Comparison of ENCODE assay signal across 28 cellular contexts in genomic region chr10:97795886-97796285, GRCh38. TPM values are rescaled to one million over a fixed set of nuclear protein-coding genes. Genes with fewer than 3 reads are reported as not detected.
DNase-seq lines count a peak whose midpoint lies in the region; ATAC-seq lines count a peak whose summit lies in the region.
"Had no signal": no experiment of that assay in that cellular context is flagged by ENCODE, and none has a peak within 500 bp of the region (broad histone marks: within the 10 kb centered on the region; RNA-seq: fewer than 3 reads in every experiment).

No MANE protein-coding gene starts in this region.

- no peaks in the 10 kb centered on the region for H3K27me3 ChIP-seq in CD4-positive, CD25-positive, alpha-beta regulatory T cell (ENCODE audit: control insufficient read depth, insufficient read depth, low read length)
- H3K27me3 ChIP-seq: tibial nerve had no signal

- no peaks in the 10 kb centered on the region for H3K36me3 ChIP-seq in CD4-positive, CD25-positive, alpha-beta regulatory T cell (ENCODE audit: control insufficient read depth, insufficient read depth, low read length)
- H3K36me3 ChIP-seq: heart left ventricle, left lung, stomach, tibial nerve had no signal

- no peak overlapping the region for H3K4me3 Mint-ChIP-seq in CD4-positive, CD25-positive, alpha-beta regulatory T cell
- H3K4me3 Mint-ChIP-seq in T-helper 17 cell, result no peak overlapping the region

- DNase-seq in NCI-H146 (lab: John Stamatoyannopoulos, UW) (peak; percentile 25), NCI-H146 treated with DMSO at 0.1 percent for 48 hours (lab: John Stamatoyannopoulos, UW; ENCODE audit: unreplicated experiment) (no peak), T-helper 17 cell (no peak), iPS-NIHi11 (ENCODE audit: low spot score) (peak; percentile 40), H4 (ENCODE audit: low spot score) (no peak), NCI-H1092 treated with DMSO at 0.1 percent for 48 hours (lab: John Stamatoyannopoulos, UW) (no peak)
- no peak for DNase-seq in CD4-positive, CD25-positive, alpha-beta regulatory T cell
- DNase-seq: 8988T; activated CD4-positive, CD25-positive, alpha-beta regulatory T cell treated with anti-CD3 and anti-CD28 coated beads, Interleukin-2, amount 50 U/mL, for 72 hours; activated CD8-positive, alpha-beta memory T cell treated with anti-CD3 and anti-CD28 coated beads, Interleukin-2, amount 50 U/mL, for 4 hours; activated gamma-delta T cell; anterior cingulate cortex; GF-D8; Kasumi-1; left lung; naive B cell; NCI-H1048; NCI-H2029 treated with DMSO at 0.1 percent for 48 hours; NCI-H446 treated with DMSO at 0.1 percent for 48 hours; stomach had no signal

- peaks cover 5% of the 10 kb centered on the region for H3K27me3 Mint-ChIP-seq in CD4-positive, CD25-positive, alpha-beta regulatory T cell
- peaks cover 2% of the 10 kb centered on the region for H3K27me3 Mint-ChIP-seq in T-helper 17 cell

- H3K4me3 ChIP-seq in CD4-positive, CD25-positive, alpha-beta regulatory T cell (ENCODE audit: low read depth, low read length), result peak overlapping the region; percentile 57
- H3K4me3 ChIP-seq: heart left ventricle, left lung, stomach, tibial nerve had no signal

- H3K36me3 Mint-ChIP-seq in CD4-positive, CD25-positive, alpha-beta regulatory T cell, result peaks cover 3% of the 10 kb centered on the region
- H3K36me3 Mint-ChIP-seq in T-helper 17 cell (ENCODE audit: low read depth), result peaks cover 2% of the 10 kb centered on the region
- H3K36me3 Mint-ChIP-seq: naive B cell had no signal

- no peak for ATAC-seq in CD4-positive, CD25-positive, alpha-beta regulatory T cell (ENCODE audit: low read depth in 2 of 2)
- ATAC-seq in T-helper 17 cell, result no peak
- no peak for ATAC-seq in HG02588 (IDR thresholded peaks at IDR 0.05; ENCODE audit: unreplicated experiment)
- ATAC-seq: heart left ventricle, left lung, sciatic nerve had no signal

- H3K9me3 Mint-ChIP-seq in CD4-positive, CD25-positive, alpha-beta regulatory T cell, result peaks cover 0 to 13% (median 2%) of the 10 kb centered on the region in 7 donors

- H3K9me3 ChIP-seq in CD4-positive, CD25-positive, alpha-beta regulatory T cell (ENCODE audit: control insufficient read depth in 2 of 2, low read length in 2 of 2), result peaks cover 4 to 11% of the 10 kb centered on the region in 2 experiments
- no peaks in the 10 kb centered on the region for H3K9me3 ChIP-seq in T-helper 17 cell (ENCODE audit: control insufficient read depth, low read length, poor library complexity, severe bottlenecking)

- peaks cover 24% of the 10 kb centered on the region for H3K4me1 ChIP-seq in CD4-positive, CD25-positive, alpha-beta regulatory T cell (ENCODE audit: control insufficient read depth, insufficient read depth, low read length, poor library complexity, severe bottlenecking)
- H3K4me1 ChIP-seq: left lung, parathyroid adenoma had no signal

- H3K27ac Mint-ChIP-seq in CD4-positive, CD25-positive, alpha-beta regulatory T cell, result no peak overlapping the region
- H3K27ac Mint-ChIP-seq in T-helper 17 cell, result peak overlapping the region; percentile 85
- H3K27ac Mint-ChIP-seq: naive B cell had no signal

- H3K27ac ChIP-seq in CD4-positive, CD25-positive, alpha-beta regulatory T cell (ENCODE audit: insufficient read depth, low read length, poor library complexity, severe bottlenecking), result no peak overlapping the region
- H3K27ac ChIP-seq: epithelial cell of prostate, heart left ventricle, left lung, parathyroid adenoma, stomach, tibial nerve had no signal

- peaks cover 5 to 58% (median 28%) of the 10 kb centered on the region in 4 donors for H3K4me1 Mint-ChIP-seq in CD4-positive, CD25-positive, alpha-beta regulatory T cell
- peaks cover 22% of the 10 kb centered on the region for H3K4me1 Mint-ChIP-seq in T-helper 17 cell

RNA-seq across cellular contexts. Expression of gene SFRP5, which starts 24.1 kb away (rescaled TPM):
- total RNA-seq in CD4-positive, CD25-positive, alpha-beta regulatory T cell, result not detected
- under 1 TPM in 3 of 4 donors, not detected in 1; 0.34 to 0.93 (median 0.43) TPM for polyA plus RNA-seq in CD4-positive, CD25-positive, alpha-beta regulatory T cell
- total RNA-seq in T-helper 17 cell, result not detected
- not detected in 2 replicates for total RNA-seq in H4 (2014; rRNA removed; shearing (Covaris generic))
- total RNA-seq: dermis microvascular lymphatic vessel endothelial cell, mesenteric fat pad had no signal

RNA-seq across cellular contexts. Expression of gene GOLGA7B, which starts 53.8 kb away (rescaled TPM):
- 14.1 TPM for total RNA-seq in CD4-positive, CD25-positive, alpha-beta regulatory T cell
- 1 to 10 TPM in 3 of 4 donors, under 1 TPM in 1; 0.84 to 1.3 (median 1.3) TPM for polyA plus RNA-seq in CD4-positive, CD25-positive, alpha-beta regulatory T cell
- 10 to 100 TPM in 1 of 2 donors, 1 to 10 TPM in 1; 9.6 to 12.0 TPM for total RNA-seq in T-helper 17 cell
- total RNA-seq in H4 (2014; rRNA removed; shearing (Covaris generic)), result 0.04 and 0.08 TPM in 2 replicates

RNA-seq across cellular contexts. Expression of gene ZFYVE27, which starts 59.0 kb away (rescaled TPM):
- total RNA-seq in CD4-positive, CD25-positive, alpha-beta regulatory T cell, result 86.9 TPM
- polyA plus RNA-seq in CD4-positive, CD25-positive, alpha-beta regulatory T cell, result 10 to 100 TPM; 22.4 to 46.4 (median 42.6) TPM
- total RNA-seq in T-helper 17 cell, result 10 to 100 TPM; 60.0 to 69.2 TPM
- total RNA-seq in H4 (2014; rRNA removed; shearing (Covaris generic)), result 10.2 and 13.1 TPM in 2 replicates

Comparison
In these comparisons a context has a peak if more than half of its experiments do, and no peak if none do; other contexts are left out.
1. DNase-seq: peak in NCI-H146 (single experiment) and iPS-NIHi11 (single experiment); none in NCI-H146 treated with DMSO at 0.1 percent for 48 hours (single experiment), CD4-positive, CD25-positive, alpha-beta regulatory T cell (0 of 3), T-helper 17 cell (0 of 3), H4 (single experiment) and NCI-H1092 treated with DMSO at 0.1 percent for 48 hours (single experiment).